15 cellular contexts compared by ENCODE assay signal in the genomic region with DNA sequence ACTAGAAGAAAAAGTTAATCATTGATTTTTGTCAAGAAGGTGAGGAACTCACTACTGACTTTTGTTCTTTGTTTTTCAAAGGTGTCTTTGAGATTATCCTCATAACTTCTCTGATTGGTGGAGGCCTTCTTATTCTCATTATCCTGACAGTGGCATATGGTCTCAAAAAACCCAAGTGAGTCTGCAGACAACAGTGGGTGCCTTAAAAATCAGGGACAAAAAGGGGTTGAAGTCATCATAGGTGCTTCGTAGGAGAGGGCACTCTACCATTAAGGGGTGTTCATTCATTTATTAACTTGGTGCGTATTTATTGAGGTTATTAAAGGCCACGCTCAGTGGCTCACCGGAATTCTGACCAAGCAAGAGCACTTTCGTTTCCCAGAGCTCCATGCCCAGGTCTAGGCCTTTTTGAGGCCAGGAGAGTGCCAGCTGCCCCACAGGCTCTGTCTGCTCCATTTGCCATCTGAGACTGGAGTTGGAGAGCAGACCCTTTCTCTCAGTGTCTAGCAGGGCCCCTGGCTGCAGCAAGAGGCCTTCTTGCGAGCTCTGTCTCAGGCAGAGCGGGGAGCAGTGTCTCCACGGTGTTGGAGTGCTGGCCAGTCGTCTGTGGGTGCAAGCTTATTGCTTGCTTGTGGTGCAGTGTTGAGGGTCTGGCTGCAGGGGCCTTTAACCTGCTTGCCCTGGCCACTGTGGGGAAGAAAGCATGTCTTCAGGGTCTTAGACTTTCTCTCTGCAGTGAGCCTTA.
DNase-seq lines count a peak whose midpoint lies in the region; ATAC-seq and TF ChIP-seq lines count a peak whose summit lies in the region.
"Had no signal": no experiment of that assay in that cellular context is flagged by ENCODE, and none has a peak within 500 bp of the region (broad histone marks: within the 10 kb centered on the region; RNA-seq: fewer than 3 reads in every experiment).

No MANE protein-coding gene starts in this region.

- no peak overlapping the region for H3K4me3 Mint-ChIP-seq in HFFc6
- H3K4me3 Mint-ChIP-seq: activated CD8-positive, alpha-beta memory T cell treated with anti-CD3 and anti-CD28 coated beads, Interleukin-2, amount 10 ng/mL, durations not matched to agents 7 days and 5 days; naive B cell had no signal

- DNase-seq in epithelial cell of proximal tubule (ENCODE audit: low read depth) (peak; percentile 54), SHP77 (lab: John Stamatoyannopoulos, UW) (no peak), NCI-H748 (lab: John Stamatoyannopoulos, UW; ENCODE audit: unreplicated experiment) (no peak), HFFc6 (no peak)
- no peak for DNase-seq in activated naive CD4-positive, alpha-beta T cell treated with Interleukin-2 at 50 U/mL for 16 hours
- DNase-seq: activated CD8-positive, alpha-beta memory T cell treated with anti-CD3 and anti-CD28 coated beads, Interleukin-2, amount 10 ng/mL, durations not matched to agents 7 days and 5 days; BE2C; dermis blood vessel endothelial cell; islet precursor cell; MV-4-11; naive B cell; NCI-H446 had no signal

- H3K4me1 Mint-ChIP-seq in HFFc6 (ENCODE audit: low read depth): 0 out of 2 replicates have a peak, but pooled peaks cover 6% of the 10 kb centered on the region
- H3K4me1 Mint-ChIP-seq: naive B cell had no signal

- H3K36me3 Mint-ChIP-seq in HFFc6 (ENCODE audit: low read depth): no peaks in the 10 kb centered on the region
- H3K36me3 Mint-ChIP-seq: activated CD8-positive, alpha-beta memory T cell treated with anti-CD3 and anti-CD28 coated beads, Interleukin-2, amount 10 ng/mL, durations not matched to agents 7 days and 5 days; naive B cell had no signal

- TF ChIP-seq CTCF in epithelial cell of proximal tubule (conservative IDR thresholded peaks at IDR 0.05; ENCODE audit: low read depth, low read length) (no peak), HFFc6 (IDR thresholded peaks at IDR 0.05) (no peak)

- H3K4me3 ChIP-seq in epithelial cell of proximal tubule (ENCODE audit: low read depth, low read length): peak overlapping the region; percentile 17

- H3K27ac Mint-ChIP-seq in HFFc6: no peak overlapping the region
- H3K27ac Mint-ChIP-seq: activated CD8-positive, alpha-beta memory T cell treated with anti-CD3 and anti-CD28 coated beads, Interleukin-2, amount 10 ng/mL, durations not matched to agents 7 days and 5 days; naive B cell had no signal

- peaks cover 9% of the 10 kb centered on the region for H3K27me3 Mint-ChIP-seq in HFFc6 (ENCODE audit: insufficient read depth)
- H3K27me3 Mint-ChIP-seq: activated CD8-positive, alpha-beta memory T cell treated with anti-CD3 and anti-CD28 coated beads, Interleukin-2, amount 10 ng/mL, durations not matched to agents 7 days and 5 days had no signal

- peak; percentile 55 for ATAC-seq in GM18861 (IDR thresholded peaks at IDR 0.05; ENCODE audit: unreplicated experiment)
- ATAC-seq in GM21529 (IDR thresholded peaks at IDR 0.05; ENCODE audit: unreplicated experiment): peak; percentile 28
- peak; percentile 39 for ATAC-seq in HG03097 (IDR thresholded peaks at IDR 0.05; ENCODE audit: low FRiP score, unreplicated experiment)
- ATAC-seq: activated CD8-positive, alpha-beta memory T cell treated with anti-CD3 and anti-CD28 coated beads, Interleukin-2, amount 10 ng/mL, durations not matched to agents 7 days and 5 days had no signal

- H3K9me3 Mint-ChIP-seq in HFFc6: no peaks in the 10 kb centered on the region
